In genomic region chr11:124759268-124760204, GRCh38 we compare ENCODE assay signal across 10 cellular contexts. TPM values are rescaled to one million over a fixed set of nuclear protein-coding genes. Genes with fewer than 3 reads are reported as not detected.
DNase-seq lines count a peak whose midpoint lies in the region; ATAC-seq, FAIRE-seq and TF ChIP-seq lines count a peak whose summit lies in the region.
"Had no signal": no experiment of that assay in that cellular context is flagged by ENCODE, and none has a peak within 500 bp of the region (broad histone marks: within the 10 kb centered on the region; RNA-seq: fewer than 3 reads in every experiment).

No MANE protein-coding gene starts in this region.

- H3K27me3 ChIP-seq in muscle layer of colon (ENCODE audit: control insufficient read depth in 1 of 2, insufficient read depth in 2 of 2, low read length in 2 of 2), result peaks cover 59 to 70% of the 10 kb centered on the region in 2 donors

- FAIRE-seq in H54 (lab: Jason Lieb, UNC), result no peak
- FAIRE-seq: TTC549 had no signal

- DNase-seq in CD14-positive monocyte (ENCODE audit: low spot score) (no peak), endothelial cell (ENCODE audit: low spot score) (peak; percentile 95), NOMO-1 treated with dmso at 0.1 percent for 144 hours (lab: John Stamatoyannopoulos, UW; ENCODE audit: unreplicated experiment) (no peak), H54 (ENCODE audit: insufficient read length, low spot score) (no peak), hypothalamus (lab: John Stamatoyannopoulos, UW) (no peak)
- DNase-seq in activated CD4-positive, CD25-positive, alpha-beta regulatory T cell (lab: John Stamatoyannopoulos, UW), result no peak

- H3K4me1 Mint-ChIP-seq in CD14-positive monocyte (peaks cover 50% of the 10 kb centered on the region), endothelial cell (ENCODE audit: unreplicated experiment) (peaks cover 48% of the 10 kb centered on the region)

- TF ChIP-seq POLR2A in H54 (IDR thresholded peaks at IDR 0.05; ENCODE audit: low read depth, low read length), result no peak

- H3K36me3 Mint-ChIP-seq in CD14-positive monocyte (peaks cover 7 to 10% of the 10 kb centered on the region in 2 donors), endothelial cell (ENCODE audit: low read depth, unreplicated experiment) (peaks cover 53% of the 10 kb centered on the region)

- peaks cover 0 to 23% (median 12%) of the 10 kb centered on the region in 7 donors for H3K9me3 Mint-ChIP-seq in CD14-positive monocyte
- H3K9me3 Mint-ChIP-seq in endothelial cell (ENCODE audit: unreplicated experiment), result no peaks in the 10 kb centered on the region

- H3K27me3 Mint-ChIP-seq in CD14-positive monocyte (ENCODE audit: low read depth in 3 of 3) (peaks cover 50 to 67% (median 54%) of the 10 kb centered on the region in 3 donors), endothelial cell (ENCODE audit: unreplicated experiment) (peaks cover 20% of the 10 kb centered on the region)

- H3K27ac ChIP-seq in muscle layer of colon (ENCODE audit: low read depth, low read length), result peak overlapping the region; percentile 23

- H3K4me3 Mint-ChIP-seq in CD14-positive monocyte (peak overlapping the region; percentile 34 to 94), endothelial cell (ENCODE audit: unreplicated experiment) (peak overlapping the region; percentile 98)

- TF ChIP-seq CTCF in CD14-positive monocyte (IDR thresholded peaks at IDR 0.05) (no peak), endothelial cell (IDR thresholded peaks at IDR 0.05; ENCODE audit: unreplicated experiment) (no peak)

- no peak overlapping the region for H3K9ac ChIP-seq in muscle layer of colon (ENCODE audit: low read length)

- no peaks in the 10 kb centered on the region for H3K36me3 ChIP-seq in muscle layer of colon (ENCODE audit: insufficient read depth, low read length)

- H3K4me1 ChIP-seq in muscle layer of colon (ENCODE audit: insufficient read depth, low read length), result peaks cover 35% of the 10 kb centered on the region

- intact Hi-C loops in CD14-positive monocyte (cut with micrococcal nuclease), result loop anchor here in 1 of 2 donors (5.0 kb wide), 1 partner anchor 33 kb away; no protein-coding TSS in a partner anchor

- peak overlapping the region in 1 of 7 donors; percentile 11 for H3K27ac Mint-ChIP-seq in CD14-positive monocyte
- peak overlapping the region; percentile 97 for H3K27ac Mint-ChIP-seq in endothelial cell (ENCODE audit: unreplicated experiment)

- peak overlapping the region in 1 of 2 donors; percentile 13 for H3K4me3 ChIP-seq in muscle layer of colon (ENCODE audit: low read depth in 1 of 2, low read length in 2 of 2)

- H3K9me3 ChIP-seq in muscle layer of colon (ENCODE audit: low read length), result no peaks in the 10 kb centered on the region

- peak; percentile 13 for ATAC-seq in HG03064 (IDR thresholded peaks at IDR 0.05; ENCODE audit: low read depth, unreplicated experiment)

RNA-seq across cellular contexts. Expression of gene ESAM, which starts 2.6 kb away (rescaled TPM):
- polyA plus RNA-seq in CD14-positive monocyte, result under 1 TPM; 0.18 to 0.74 TPM
- total RNA-seq in endothelial cell (ENCODE audit: unreplicated experiment), result 490 TPM

RNA-seq across cellular contexts. Expression of gene VSIG2, which starts 7.5 kb away (rescaled TPM):
- polyA plus RNA-seq in CD14-positive monocyte, result not detected
- 8.6 TPM for total RNA-seq in endothelial cell (ENCODE audit: unreplicated experiment)
- total RNA-seq: Daoy had no signal

RNA-seq across cellular contexts. Expression of gene NRGN, which starts 19.8 kb away (rescaled TPM):
- 10 to 100 TPM; 17.2 to 19.2 TPM for polyA plus RNA-seq in CD14-positive monocyte
- total RNA-seq in endothelial cell (ENCODE audit: unreplicated experiment), result 17.0 TPM

RNA-seq across cellular contexts. Expression of gene MSANTD2, which starts 40.7 kb away (rescaled TPM):
- polyA plus RNA-seq in CD14-positive monocyte, result 1 to 10 TPM; 1.2 to 1.8 TPM
- total RNA-seq in endothelial cell (ENCODE audit: unreplicated experiment), result 32.4 TPM
